9 cellular contexts compared by ENCODE assay signal in genomic region chr5:75524071-75524470, GRCh38. TPM values are rescaled to one million over a fixed set of nuclear protein-coding genes. Genes with fewer than 3 reads are reported as not detected.
DNase-seq lines count a peak whose midpoint lies in the region; ATAC-seq and TF ChIP-seq lines count a peak whose summit lies in the region.
"Had no signal": no experiment of that assay in that cellular context is flagged by ENCODE, and none has a peak within 500 bp of the region (broad histone marks: within the 10 kb centered on the region; RNA-seq: fewer than 3 reads in every experiment).

No MANE protein-coding gene starts in this region.

- H3K27me3 ChIP-seq in Caco-2 (replicated peaks; ENCODE audit: control insufficient read depth, insufficient read depth, low read length) = no peaks in the 10 kb centered on the region
- no peaks in the 10 kb centered on the region for H3K27me3 ChIP-seq in thyroid gland
- H3K27me3 ChIP-seq in heart left ventricle = no peaks in the 10 kb centered on the region
- H3K27me3 ChIP-seq: colonic mucosa had no signal

- H3K4me3 Mint-ChIP-seq in Caco-2 (ENCODE audit: unreplicated experiment) = peak overlapping the region; percentile 55
- H3K4me3 Mint-ChIP-seq in T-helper 1 cell treated with Interleukin-12 subunit alpha and Interleukin-12 subunit beta and Interleukin-4 antibody, amounts not matched to agents 30 μg/mL and 1 μg/mL, for 36 hours = no peak overlapping the region

- H3K9me3 ChIP-seq in Caco-2 (peaks cover 5% of the 10 kb centered on the region), thyroid gland (no peaks in the 10 kb centered on the region), heart left ventricle (peaks cover 0 to 29% (median 17%) of the 10 kb centered on the region in 12 donors)
- H3K9me3 ChIP-seq: colonic mucosa had no signal

- peaks cover 8% of the 10 kb centered on the region for H3K36me3 Mint-ChIP-seq in Caco-2 (ENCODE audit: insufficient read depth, unreplicated experiment)
- H3K36me3 Mint-ChIP-seq in T-helper 1 cell treated with Interleukin-12 subunit alpha and Interleukin-12 subunit beta and Interleukin-4 antibody, amounts not matched to agents 30 μg/mL and 1 μg/mL, for 36 hours (ENCODE audit: low read depth) = peaks cover 32% of the 10 kb centered on the region

- CTCF ChIA-PET in Caco-2 (lab: Charles Lee) = interaction anchor here (0.7 kb wide), 1 partner anchor 115 kb away, joined by 3 read pairs; no protein-coding TSS in a partner anchor

- TF ChIP-seq CTCF in Caco-2 (IDR thresholded peaks at IDR 0.05; ENCODE audit: insufficient read depth in 1 of 2, low read depth in 1 of 2, low read length in 1 of 2, severe bottlenecking in 1 of 2, unreplicated experiment in 1 of 2) (no peak), thyroid gland (IDR thresholded peaks at IDR 0.05) (no peak), heart left ventricle (IDR thresholded peaks at IDR 0.05) (no peak)

- peaks cover 20% of the 10 kb centered on the region for H3K4me1 ChIP-seq in Caco-2
- no peaks in the 10 kb centered on the region for H3K4me1 ChIP-seq in thyroid gland
- H3K4me1 ChIP-seq in heart left ventricle = peaks cover 0 to 42% (median 0%) of the 10 kb centered on the region in 12 donors
- H3K4me1 ChIP-seq: colonic mucosa had no signal

- 92 to 98% methylated on average over 3 of the region's 3 CpGs for WGBS in thyroid gland, 2 donors
- WGBS in heart left ventricle, 4 donors = 80 to 87% (median 86%) methylated on average over 3 of the region's 3 CpGs

- H3K27me3 Mint-ChIP-seq in Caco-2 (ENCODE audit: insufficient read depth, unreplicated experiment) = no peaks in the 10 kb centered on the region
- no peaks in the 10 kb centered on the region for H3K27me3 Mint-ChIP-seq in T-helper 1 cell treated with Interleukin-12 subunit alpha and Interleukin-12 subunit beta and Interleukin-4 antibody, amounts not matched to agents 30 μg/mL and 1 μg/mL, for 36 hours (ENCODE audit: low read depth)

- H3K36me3 ChIP-seq in Caco-2 (ENCODE audit: control insufficient read depth, insufficient read depth, low read length) (no peaks in the 10 kb centered on the region), thyroid gland (no peaks in the 10 kb centered on the region), heart left ventricle (peaks cover 0 to 8% (median 0%) of the 10 kb centered on the region in 9 donors)
- H3K36me3 ChIP-seq: colonic mucosa had no signal

- DNase-seq in Caco-2 = no peak
- no peak for DNase-seq in thyroid gland
- no peak for DNase-seq in HT-29 (ENCODE audit: low spot score)
- DNase-seq in heart left ventricle = no peak
- no peak for DNase-seq in NCI-H526 (lab: John Stamatoyannopoulos, UW)
- DNase-seq: colonic mucosa had no signal

- peaks cover 22% of the 10 kb centered on the region for H3K4me1 Mint-ChIP-seq in Caco-2 (ENCODE audit: low read depth, unreplicated experiment)
- peaks cover 24% of the 10 kb centered on the region for H3K4me1 Mint-ChIP-seq in T-helper 1 cell treated with Interleukin-12 subunit alpha and Interleukin-12 subunit beta and Interleukin-4 antibody, amounts not matched to agents 30 μg/mL and 1 μg/mL, for 36 hours (ENCODE audit: low read depth)

- H3K4me3 ChIP-seq in Caco-2 (ENCODE audit: low read depth, low read length) (no peak overlapping the region), thyroid gland (replicated peaks in 1 of 3) (no peak overlapping the region), heart left ventricle (no peak overlapping the region)
- H3K4me3 ChIP-seq: colonic mucosa had no signal

- TF ChIP-seq POLR2A in thyroid gland (IDR thresholded peaks at IDR 0.05) (no peak), heart left ventricle (IDR thresholded peaks at IDR 0.05) (no peak)

- ATAC-seq in GM19351 (IDR thresholded peaks at IDR 0.05; ENCODE audit: unreplicated experiment) (peak; percentile 92), HG03060 (IDR thresholded peaks at IDR 0.05; ENCODE audit: low read depth, unreplicated experiment) (peak; percentile 77), heart left ventricle (no peak)

- peak overlapping the region; percentile 77 for H3K27ac Mint-ChIP-seq in Caco-2 (ENCODE audit: unreplicated experiment)
- H3K27ac Mint-ChIP-seq in T-helper 1 cell treated with Interleukin-12 subunit alpha and Interleukin-12 subunit beta and Interleukin-4 antibody, amounts not matched to agents 30 μg/mL and 1 μg/mL, for 36 hours = peak overlapping the region; percentile 9

- BruUV-seq in Caco-2 (replicated peaks; lab: Mats Ljungman, UMichigan) = no TSS peak

- intact Hi-C loops in Caco-2 (cut with micrococcal nuclease; ENCODE audit: unreplicated experiment) = loop anchor here (5.0 kb wide), 1 partner anchor 93 kb away; no protein-coding TSS in a partner anchor
- intact Hi-C loops in thyroid gland (cut with DNase I) = no loop called here
- intact Hi-C loops in heart left ventricle (cut with DNase I) = no loop called here

- peaks cover 18% of the 10 kb centered on the region for H3K9me3 Mint-ChIP-seq in Caco-2 (ENCODE audit: unreplicated experiment)
- H3K9me3 Mint-ChIP-seq in T-helper 1 cell treated with Interleukin-12 subunit alpha and Interleukin-12 subunit beta and Interleukin-4 antibody, amounts not matched to agents 30 μg/mL and 1 μg/mL, for 36 hours = peaks cover 29% of the 10 kb centered on the region

- no peak overlapping the region for H3K27ac ChIP-seq in thyroid gland
- H3K27ac ChIP-seq in heart left ventricle = peak overlapping the region in 1 of 12 donors; percentile 15
- H3K27ac ChIP-seq: colonic mucosa had no signal

- POLR2A ChIA-PET in Caco-2 (lab: Charles Lee) = no interaction called here

RNA-seq across cellular contexts. Expression of gene POLK, which starts 12.4 kb away (rescaled TPM):
- total RNA-seq in Caco-2 (2022) (7.5 and 11.1 TPM in 2 replicates), thyroid gland (10 to 100 TPM; 49.8 to 74.5 (median 63.3) TPM), heart left ventricle (10 to 100 TPM; 16.8 to 28.8 (median 24.2) TPM)
- total RNA-seq in HT-29 (2014; rRNA removed; shearing (Covaris generic)) = 3.8 and 4.3 TPM in 2 replicates
- polyA plus RNA-seq in heart left ventricle = 1 to 10 TPM; 5.2 to 9.4 TPM

RNA-seq across cellular contexts. Expression of gene CERT1, which starts 12.6 kb away (rescaled TPM):
- total RNA-seq in Caco-2 (2022) = 42.7 and 44.3 TPM in 2 replicates
- total RNA-seq in thyroid gland = 10 to 100 TPM; 66.3 to 87.5 (median 78.0) TPM
- total RNA-seq in HT-29 (2014; rRNA removed; shearing (Covaris generic)) = 4.9 and 6.8 TPM in 2 replicates
- total RNA-seq in heart left ventricle = 10 to 100 TPM; 16.5 to 57.6 (median 36.2) TPM
- polyA plus RNA-seq in heart left ventricle = 10 to 100 TPM in 1 of 2 donors, 1 to 10 TPM in 1; 6.7 to 26.5 TPM

Comparison
In these comparisons a context has a peak if more than half of its experiments do, and no peak if none do; other contexts are left out.
1. ATAC-seq: peak in GM19351 (single experiment) and HG03060 (single experiment); none in heart left ventricle (0 of 4).